In the genomic region with DNA sequence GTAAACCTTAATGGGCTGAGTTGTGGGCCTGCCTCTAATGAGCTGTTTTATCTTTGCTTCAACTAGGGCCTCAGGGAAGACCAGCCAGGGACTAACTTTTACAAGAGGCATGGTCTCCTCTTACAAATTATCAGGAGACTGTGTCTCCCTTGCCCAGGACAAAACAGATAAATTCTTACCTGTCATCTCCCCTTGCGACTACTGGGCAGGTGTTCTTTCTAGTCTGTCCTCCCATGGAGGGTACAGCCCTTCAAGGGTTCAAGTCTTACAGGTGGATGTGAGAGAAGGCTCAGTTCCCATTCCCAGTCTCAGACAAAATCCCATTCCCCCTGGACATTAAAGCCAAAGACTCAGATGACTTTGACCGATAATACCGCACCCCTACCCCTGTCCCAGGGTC, we compare ENCODE assay signal across 1 cellular context.
TF ChIP-seq lines count a peak whose summit lies in the region.

No MANE protein-coding gene starts in this region.

TF ChIP-seq in GM23338, 12 proteins besides CTCF, POLR2A, EP300 and RAD21 (continued from another document):
- no peak for TF ChIP-seq STAT1 (IDR thresholded peaks at IDR 0.05; ENCODE audit: unreplicated experiment)
- TF ChIP-seq CREB1 (CRISPR knock-in tag; IDR thresholded peaks at IDR 0.05; ENCODE audit: low read depth), result no peak
- TF ChIP-seq POLR2AphosphoS5 (IDR thresholded peaks at IDR 0.05; ENCODE audit: low read depth), result no peak
- TF ChIP-seq, protein P1, sequence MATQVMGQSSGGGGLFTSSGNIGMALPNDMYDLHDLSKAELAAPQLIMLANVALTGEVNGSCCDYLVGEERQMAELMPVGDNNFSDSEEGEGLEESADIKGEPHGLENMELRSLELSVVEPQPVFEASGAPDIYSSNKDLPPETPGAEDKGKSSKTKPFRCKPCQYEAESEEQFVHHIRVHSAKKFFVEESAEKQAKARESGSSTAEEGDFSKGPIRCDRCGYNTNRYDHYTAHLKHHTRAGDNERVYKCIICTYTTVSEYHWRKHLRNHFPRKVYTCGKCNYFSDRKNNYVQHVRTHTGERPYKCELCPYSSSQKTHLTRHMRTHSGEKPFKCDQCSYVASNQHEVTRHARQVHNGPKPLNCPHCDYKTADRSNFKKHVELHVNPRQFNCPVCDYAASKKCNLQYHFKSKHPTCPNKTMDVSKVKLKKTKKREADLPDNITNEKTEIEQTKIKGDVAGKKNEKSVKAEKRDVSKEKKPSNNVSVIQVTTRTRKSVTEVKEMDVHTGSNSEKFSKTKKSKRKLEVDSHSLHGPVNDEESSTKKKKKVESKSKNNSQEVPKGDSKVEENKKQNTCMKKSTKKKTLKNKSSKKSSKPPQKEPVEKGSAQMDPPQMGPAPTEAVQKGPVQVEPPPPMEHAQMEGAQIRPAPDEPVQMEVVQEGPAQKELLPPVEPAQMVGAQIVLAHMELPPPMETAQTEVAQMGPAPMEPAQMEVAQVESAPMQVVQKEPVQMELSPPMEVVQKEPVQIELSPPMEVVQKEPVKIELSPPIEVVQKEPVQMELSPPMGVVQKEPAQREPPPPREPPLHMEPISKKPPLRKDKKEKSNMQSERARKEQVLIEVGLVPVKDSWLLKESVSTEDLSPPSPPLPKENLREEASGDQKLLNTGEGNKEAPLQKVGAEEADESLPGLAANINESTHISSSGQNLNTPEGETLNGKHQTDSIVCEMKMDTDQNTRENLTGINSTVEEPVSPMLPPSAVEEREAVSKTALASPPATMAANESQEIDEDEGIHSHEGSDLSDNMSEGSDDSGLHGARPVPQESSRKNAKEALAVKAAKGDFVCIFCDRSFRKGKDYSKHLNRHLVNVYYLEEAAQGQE (IDR thresholded peaks at IDR 0.05; ENCODE audit: unreplicated experiment), result no peak
- no peak for TF ChIP-seq EZH2phosphoT487 (IDR thresholded peaks at IDR 0.05; ENCODE audit: unreplicated experiment)
- no peak for TF ChIP-seq ZNF331 (CRISPR knock-in tag; IDR thresholded peaks at IDR 0.05; ENCODE audit: low read depth)
- TF ChIP-seq, protein P2, sequence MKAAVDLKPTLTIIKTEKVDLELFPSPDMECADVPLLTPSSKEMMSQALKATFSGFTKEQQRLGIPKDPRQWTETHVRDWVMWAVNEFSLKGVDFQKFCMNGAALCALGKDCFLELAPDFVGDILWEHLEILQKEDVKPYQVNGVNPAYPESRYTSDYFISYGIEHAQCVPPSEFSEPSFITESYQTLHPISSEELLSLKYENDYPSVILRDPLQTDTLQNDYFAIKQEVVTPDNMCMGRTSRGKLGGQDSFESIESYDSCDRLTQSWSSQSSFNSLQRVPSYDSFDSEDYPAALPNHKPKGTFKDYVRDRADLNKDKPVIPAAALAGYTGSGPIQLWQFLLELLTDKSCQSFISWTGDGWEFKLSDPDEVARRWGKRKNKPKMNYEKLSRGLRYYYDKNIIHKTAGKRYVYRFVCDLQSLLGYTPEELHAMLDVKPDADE (IDR thresholded peaks at IDR 0.05), result no peak
- no peak for TF ChIP-seq ZNF114 (CRISPR knock-in tag; IDR thresholded peaks at IDR 0.05)
- TF ChIP-seq EZH2 (IDR thresholded peaks at IDR 0.05; ENCODE audit: low read depth, unreplicated experiment), result no peak
- TF ChIP-seq, protein P3, sequence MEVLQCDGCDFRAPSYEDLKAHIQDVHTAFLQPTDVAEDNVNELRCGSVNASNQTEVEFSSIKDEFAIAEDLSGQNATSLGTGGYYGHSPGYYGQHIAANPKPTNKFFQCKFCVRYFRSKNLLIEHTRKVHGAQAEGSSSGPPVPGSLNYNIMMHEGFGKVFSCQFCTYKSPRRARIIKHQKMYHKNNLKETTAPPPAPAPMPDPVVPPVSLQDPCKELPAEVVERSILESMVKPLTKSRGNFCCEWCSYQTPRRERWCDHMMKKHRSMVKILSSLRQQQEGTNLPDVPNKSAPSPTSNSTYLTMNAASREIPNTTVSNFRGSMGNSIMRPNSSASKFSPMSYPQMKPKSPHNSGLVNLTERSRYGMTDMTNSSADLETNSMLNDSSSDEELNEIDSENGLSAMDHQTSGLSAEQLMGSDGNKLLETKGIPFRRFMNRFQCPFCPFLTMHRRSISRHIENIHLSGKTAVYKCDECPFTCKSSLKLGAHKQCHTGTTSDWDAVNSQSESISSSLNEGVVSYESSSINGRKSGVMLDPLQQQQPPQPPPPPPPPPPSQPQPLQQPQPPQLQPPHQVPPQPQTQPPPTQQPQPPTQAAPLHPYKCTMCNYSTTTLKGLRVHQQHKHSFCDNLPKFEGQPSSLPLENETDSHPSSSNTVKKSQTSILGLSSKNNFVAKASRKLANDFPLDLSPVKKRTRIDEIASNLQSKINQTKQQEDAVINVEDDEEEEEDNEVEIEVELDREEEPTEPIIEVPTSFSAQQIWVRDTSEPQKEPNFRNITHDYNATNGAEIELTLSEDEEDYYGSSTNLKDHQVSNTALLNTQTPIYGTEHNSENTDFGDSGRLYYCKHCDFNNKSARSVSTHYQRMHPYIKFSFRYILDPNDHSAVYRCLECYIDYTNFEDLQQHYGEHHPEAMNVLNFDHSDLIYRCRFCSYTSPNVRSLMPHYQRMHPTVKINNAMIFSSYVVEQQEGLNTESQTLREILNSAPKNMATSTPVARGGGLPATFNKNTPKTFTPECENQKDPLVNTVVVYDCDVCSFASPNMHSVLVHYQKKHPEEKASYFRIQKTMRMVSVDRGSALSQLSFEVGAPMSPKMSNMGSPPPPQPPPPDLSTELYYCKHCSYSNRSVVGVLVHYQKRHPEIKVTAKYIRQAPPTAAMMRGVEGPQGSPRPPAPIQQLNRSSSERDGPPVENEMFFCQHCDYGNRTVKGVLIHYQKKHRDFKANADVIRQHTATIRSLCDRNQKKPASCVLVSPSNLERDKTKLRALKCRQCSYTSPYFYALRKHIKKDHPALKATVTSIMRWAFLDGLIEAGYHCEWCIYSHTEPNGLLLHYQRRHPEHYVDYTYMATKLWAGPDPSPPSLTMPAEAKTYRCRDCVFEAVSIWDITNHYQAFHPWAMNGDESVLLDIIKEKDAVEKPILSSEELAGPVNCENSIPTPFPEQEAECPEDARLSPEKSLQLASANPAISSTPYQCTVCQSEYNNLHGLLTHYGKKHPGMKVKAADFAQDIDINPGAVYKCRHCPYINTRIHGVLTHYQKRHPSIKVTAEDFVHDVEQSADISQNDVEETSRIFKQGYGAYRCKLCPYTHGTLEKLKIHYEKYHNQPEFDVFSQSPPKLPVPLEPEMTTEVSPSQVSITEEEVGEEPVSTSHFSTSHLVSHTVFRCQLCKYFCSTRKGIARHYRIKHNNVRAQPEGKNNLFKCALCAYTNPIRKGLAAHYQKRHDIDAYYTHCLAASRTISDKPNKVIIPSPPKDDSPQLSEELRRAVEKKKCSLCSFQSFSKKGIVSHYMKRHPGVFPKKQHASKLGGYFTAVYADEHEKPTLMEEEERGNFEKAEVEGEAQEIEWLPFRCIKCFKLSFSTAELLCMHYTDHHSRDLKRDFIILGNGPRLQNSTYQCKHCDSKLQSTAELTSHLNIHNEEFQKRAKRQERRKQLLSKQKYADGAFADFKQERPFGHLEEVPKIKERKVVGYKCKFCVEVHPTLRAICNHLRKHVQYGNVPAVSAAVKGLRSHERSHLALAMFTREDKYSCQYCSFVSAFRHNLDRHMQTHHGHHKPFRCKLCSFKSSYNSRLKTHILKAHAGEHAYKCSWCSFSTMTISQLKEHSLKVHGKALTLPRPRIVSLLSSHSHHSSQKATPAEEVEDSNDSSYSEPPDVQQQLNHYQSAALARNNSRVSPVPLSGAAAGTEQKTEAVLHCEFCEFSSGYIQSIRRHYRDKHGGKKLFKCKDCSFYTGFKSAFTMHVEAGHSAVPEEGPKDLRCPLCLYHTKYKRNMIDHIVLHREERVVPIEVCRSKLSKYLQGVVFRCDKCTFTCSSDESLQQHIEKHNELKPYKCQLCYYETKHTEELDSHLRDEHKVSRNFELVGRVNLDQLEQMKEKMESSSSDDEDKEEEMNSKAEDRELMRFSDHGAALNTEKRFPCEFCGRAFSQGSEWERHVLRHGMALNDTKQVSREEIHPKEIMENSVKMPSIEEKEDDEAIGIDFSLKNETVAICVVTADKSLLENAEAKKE (CRISPR knock-in tag; IDR thresholded peaks at IDR 0.05), result no peak
- no peak for TF ChIP-seq NANOG (IDR thresholded peaks at IDR 0.05; ENCODE audit: borderline replicate concordance)
